In genomic region chr9:128034821-128035764, GRCh38 we compare ENCODE assay signal across 8 cellular contexts. TPM values are rescaled to one million over a fixed set of nuclear protein-coding genes. Genes with fewer than 3 reads are reported as not detected.
DNase-seq lines count a peak whose midpoint lies in the region; ATAC-seq, FAIRE-seq and TF ChIP-seq lines count a peak whose summit lies in the region.

No MANE protein-coding gene starts in this region.

- peaks cover 42% of the 10 kb centered on the region for H3K4me1 ChIP-seq in GM12878 (ENCODE audit: control insufficient read depth, insufficient read depth, low read length)

- FAIRE-seq in H54 (lab: Jason Lieb, UNC): peak; percentile 89
- peak; percentile 93 for FAIRE-seq in GM12878 (lab: Jason Lieb, UNC)

- TF ChIP-seq RAD21 in GM12878 (IDR thresholded peaks at IDR 0.05; ENCODE audit: insufficient read depth, low read depth, low read length): peak; percentile 98

- no peak overlapping the region for H3K9ac ChIP-seq in GM12878 (ENCODE audit: control insufficient read depth, insufficient read depth, low read length)

- no peaks in the 10 kb centered on the region for H3K79me2 ChIP-seq in GM12878 (ENCODE audit: control insufficient read depth, insufficient read depth, low read length)

- no peak overlapping the region for H3K27ac ChIP-seq in GM12878 (ENCODE audit: control insufficient read depth, insufficient read depth)

- peak overlapping the region; percentile 45 for H2AFZ ChIP-seq in GM12878 (ENCODE audit: control insufficient read depth, low read depth, low read length)

- peak; percentile 82 to 91 (median 91); a peak in 5 of 6 replicates for TF ChIP-seq CTCF in GM12878 (IDR thresholded peaks at IDR 0.05 in 2 of 3, conservative IDR thresholded peaks at IDR 0.05 in 1 of 3; ENCODE audit: control insufficient read depth in 2 of 3, extremely low read depth in 1 of 3, insufficient read depth in 1 of 3, low read depth in 3 of 3, low read length in 3 of 3)

- SMC1A ChIA-PET in GM12878 (lab: Charles Lee; ENCODE audit: uncharacterized antibody, unreplicated experiment): interaction anchor here (0.6 to 8.2 kb wide), 24 partner anchors 9 to 165 kb away, joined by 3 to 96 read pairs (median 6); partner anchors contain the start of genes EEIG1 and NAIF1

- intact Hi-C loops in GM12878 (cut with micrococcal nuclease; ENCODE audit: unreplicated experiment) (loop anchor here (1.0 kb wide), 3 partner anchors 65 to 92 kb away; no protein-coding TSS in a partner anchor), sciatic nerve (cut with DNase I) (loop anchor here (5.0 to 10.0 kb wide), 2 partner anchors 50 to 93 kb away; partner anchors contain the start of gene EEIG1)

- DNase-seq in COLO829 (ENCODE audit: low spot score): peak; percentile 96
- DNase-seq in H54 (ENCODE audit: insufficient read length, low spot score): peak; percentile 94
- DNase-seq in NCI-H2081 treated with DMSO at 0.1 percent for 48 hours (lab: John Stamatoyannopoulos, UW): peak; percentile 40
- DNase-seq in T-helper 9 cell: peak; percentile 43
- DNase-seq in GM12878 (ENCODE audit: low read depth, low spot score): peak; percentile 60
- DNase-seq in hepatic stellate cell (ENCODE audit: low spot score): peak; percentile 87
- DNase-seq in sciatic nerve (ENCODE audit: low spot score): peak; percentile 79

- POLR2A ChIA-PET in GM12878 (lab: Charles Lee): interaction anchor here (0.5 to 2.1 kb wide), 5 partner anchors 12 to 665 kb away, joined by 3 to 10 read pairs (median 3); partner anchors contain the start of gene DPM2

- H3K4me2 ChIP-seq in GM12878 (ENCODE audit: control insufficient read depth, insufficient read depth): no peak overlapping the region

- no peak for TF ChIP-seq EP300 in GM12878 (IDR thresholded peaks at IDR 0.05; ENCODE audit: borderline replicate concordance in 1 of 2, control insufficient read depth in 1 of 2, low read depth in 2 of 2, low read length in 2 of 2)

- no peaks in the 10 kb centered on the region for H4K20me1 ChIP-seq in GM12878 (ENCODE audit: control insufficient read depth, insufficient read depth)

- CTCF ChIA-PET in GM12878 (lab: Yijun Ruan, JAX): interaction anchor here (0.5 to 17.1 kb wide), 49 partner anchors 9 to 420 kb away, joined by 3 to 332 read pairs (median 5); partner anchors contain the start of genes EEIG1, NAIF1, PIP5KL1 and ST6GALNAC4

- 20% methylated on average over 8 of the region's 8 CpGs for WGBS in GM12878 (ENCODE audit: insufficient coverage, insufficient replicate concordance, low lambda C conversion rate, missing lambda C conversion rate)

- H3K4me3 ChIP-seq in GM12878: no peak overlapping the region

- TF ChIP-seq POLR2A in H54 (IDR thresholded peaks at IDR 0.05; ENCODE audit: low read depth, low read length): no peak
- TF ChIP-seq POLR2A in GM12878 (IDR thresholded peaks at IDR 0.05; ENCODE audit: low read depth, low read length): no peak

- ATAC-seq in GM12878 (peak; percentile 82), sciatic nerve (peak; percentile 96), HG02610 (IDR thresholded peaks at IDR 0.05; ENCODE audit: unreplicated experiment) (no peak)

- H3K36me3 ChIP-seq in GM12878 (ENCODE audit: control insufficient read depth in 2 of 2, insufficient read depth in 2 of 2, low read length in 1 of 2): no peaks in the 10 kb centered on the region

- no peaks in the 10 kb centered on the region; the same call in 2 of the 3 replicates for H3K9me3 ChIP-seq in GM12878 (replicated peaks; ENCODE audit: control insufficient read depth, insufficient read depth, low read length)

- in situ Hi-C loops in GM12878 (cut with MboI): loop anchor here (10.0 kb wide), 1 partner anchor 70 kb away; no protein-coding TSS in a partner anchor

- H3K27me3 ChIP-seq in GM12878 (replicated peaks in 1 of 2; ENCODE audit: control insufficient read depth in 2 of 2, insufficient read depth in 2 of 2, low read length in 1 of 2): no peaks in the 10 kb centered on the region

- BruUV-seq in GM12878 (replicated peaks; lab: Mats Ljungman, UMichigan): no TSS peak

- RAD21 ChIA-PET in GM12878 (lab: Charles Lee; ENCODE audit: unreplicated experiment): interaction anchor here (0.6 to 7.7 kb wide), 28 partner anchors 9 to 300 kb away, joined by 3 to 83 read pairs (median 4); partner anchors contain the start of genes NAIF1, SLC25A25 and TOR2A

TF ChIP-seq in GM12878, 131 proteins besides CTCF, POLR2A, EP300 and RAD21 (continues in another document):
- TF ChIP-seq BHLHE40 (IDR thresholded peaks at IDR 0.05; ENCODE audit: borderline replicate concordance in 1 of 2, low read depth in 2 of 2, low read length in 1 of 2) (peak in 1 of 2 experiments; percentile 16; a peak in 1 of 4 replicates), POU2F2 (IDR thresholded peaks at IDR 0.05; ENCODE audit: borderline replicate concordance, low read depth, low read length) (peak; percentile 35; the same call in 1 of the 3 replicates), MEF2B (IDR thresholded peaks at IDR 0.05; ENCODE audit: partially characterized antibody, poor library complexity, severe bottlenecking) (no peak), WRNIP1 (IDR thresholded peaks at IDR 0.05; ENCODE audit: borderline replicate concordance, low read depth, low read length) (no peak), LARP7 (IDR thresholded peaks at IDR 0.05) (no peak), POLR2AphosphoS5 (IDR thresholded peaks at IDR 0.05; ENCODE audit: low read length) (no peak), CBX3 (IDR thresholded peaks at IDR 0.05; ENCODE audit: borderline replicate concordance, low read depth) (no peak), PAX5 (IDR thresholded peaks at IDR 0.05; ENCODE audit: borderline replicate concordance, low read depth, low read length) (no peak), SMC3 (IDR thresholded peaks at IDR 0.05; ENCODE audit: borderline replicate concordance, low read length) (peak; percentile 93), ZNF622 (IDR thresholded peaks at IDR 0.05) (no peak)

RNA-seq across cellular contexts. Expression of gene NAIF1, which starts 32.0 kb away (rescaled TPM):
- 8.3 and 10.0 TPM in 2 replicates for total RNA-seq in GM12878 (2013; cell fraction: nucleolus; rRNA removed)
- 10.7 and 14.2 TPM in 2 replicates for total RNA-seq in GM12878 (2014; rRNA removed)
- 6.3 and 6.4 TPM in 2 replicates for total RNA-seq in GM12878 (2014; rRNA removed; fragmentation: Illumina TruSeq; extraction: Trizol)
- 8.6 and 10.3 TPM in 2 replicates for total RNA-seq in GM12878 (2021)
- 4.5 TPM for polyA plus RNA-seq in GM12878 (2011; ENCODE audit: low read depth)
- 6.1 and 9.4 TPM in 2 replicates for polyA plus RNA-seq in GM12878 (2011; rRNA removed)
- polyA plus RNA-seq in GM12878 (2011; cell fraction: cytosol; rRNA removed): 12.1 and 15.0 TPM in 2 replicates
- polyA plus RNA-seq in GM12878 (2011; cell fraction: nucleus; rRNA removed): 5.9 and 7.8 TPM in 2 replicates
- polyA plus RNA-seq in GM12878 (2012): 8.4 and 9.3 TPM in 2 replicates
- polyA plus RNA-seq in GM12878 (2014; fragmentation: Illumina TruSeq; extraction: Trizol): 5.2 and 6.2 TPM in 2 replicates
- 1 to 10 TPM; 2.4 to 5.2 TPM for polyA plus RNA-seq in GM12878 (2014; fragmentation: Nextera tagmentation; extraction: Ambion mirVana)
- 8.5 and 9.3 TPM in 2 replicates for polyA plus RNA-seq in GM12878 (2014; rRNA removed)
- polyA plus RNA-seq in GM12878 (2016; fragmentation: Nextera tagmentation; extraction: Ambion mirVana): 1 to 10 TPM; 5.0 to 7.9 TPM
- polyA minus RNA-seq in GM12878 (2011; rRNA and poly(A)+ RNA removed): 11.7 and 16.2 TPM in 2 replicates
- polyA minus RNA-seq in GM12878 (2011; cell fraction: cytosol; rRNA and poly(A)+ RNA removed): 6.7 and 10.7 TPM in 2 replicates
- polyA minus RNA-seq in GM12878 (2011; cell fraction: nucleus; rRNA and poly(A)+ RNA removed): 1.8 and 5.3 TPM in 2 replicates
- 7.8 TPM for total RNA-seq in sciatic nerve

RNA-seq across cellular contexts. Expression of gene SLC25A25, which starts 32.9 kb away (rescaled TPM):
- 21.3 and 21.7 TPM in 2 replicates for total RNA-seq in GM12878 (2013; cell fraction: nucleolus; rRNA removed)
- total RNA-seq in GM12878 (2014; rRNA removed) (17.1 and 17.5 TPM in 2 replicates), GM12878 (2014; rRNA removed; fragmentation: Illumina TruSeq; extraction: Trizol) (10.1 and 10.2 TPM in 2 replicates), GM12878 (2021) (14.3 and 15.7 TPM in 2 replicates), sciatic nerve (21.0 TPM)
- polyA plus RNA-seq in GM12878 (2011; ENCODE audit: low read depth): 3.3 TPM
- polyA plus RNA-seq in GM12878 (2011; rRNA removed) (5.9 and 8.2 TPM in 2 replicates), GM12878 (2014; fragmentation: Illumina TruSeq; extraction: Trizol) (3.2 and 6.6 TPM in 2 replicates), GM12878 (2014; fragmentation: Nextera tagmentation; extraction: Ambion mirVana) (under 1 TPM in 1 of 2 experiments, not detected in 1; 0.04 TPM), GM12878 (2014; rRNA removed) (12.4 and 13.4 TPM in 2 replicates), GM12878 (2016; fragmentation: Nextera tagmentation; extraction: Ambion mirVana) (10 to 100 TPM; 12.4 to 13.6 TPM)
- polyA plus RNA-seq in GM12878 (2011; cell fraction: cytosol; rRNA removed): 6.2 and 8.2 TPM in 2 replicates
- 10.2 and 14.8 TPM in 2 replicates for polyA plus RNA-seq in GM12878 (2011; cell fraction: nucleus; rRNA removed)
- polyA plus RNA-seq in GM12878 (2012): 7.6 and 8.5 TPM in 2 replicates
- 5.6 and 9.7 TPM in 2 replicates for polyA minus RNA-seq in GM12878 (2011; rRNA and poly(A)+ RNA removed)
- 3.7 and 5.5 TPM in 2 replicates for polyA minus RNA-seq in GM12878 (2011; cell fraction: cytosol; rRNA and poly(A)+ RNA removed)
- 3.9 and 5.6 TPM in 2 replicates for polyA minus RNA-seq in GM12878 (2011; cell fraction: nucleus; rRNA and poly(A)+ RNA removed)

RNA-seq across cellular contexts. Expression of gene EEIG1, which starts 54.3 kb away (rescaled TPM):
- 23.5 and 27.2 TPM in 2 replicates for total RNA-seq in GM12878 (2013; cell fraction: nucleolus; rRNA removed)
- total RNA-seq in GM12878 (2014; rRNA removed) (7.4 TPM in 2 replicates), GM12878 (2014; rRNA removed; fragmentation: Illumina TruSeq; extraction: Trizol) (8.5 and 9.5 TPM in 2 replicates), GM12878 (2021) (69.7 and 75.9 TPM in 2 replicates), sciatic nerve (96.8 TPM)
- polyA plus RNA-seq in GM12878 (2011; ENCODE audit: low read depth): 116 TPM
- polyA plus RNA-seq in GM12878 (2011; rRNA removed) (3.3 and 6.6 TPM in 2 replicates), GM12878 (2014; fragmentation: Illumina TruSeq; extraction: Trizol) (7.2 and 16.9 TPM in 2 replicates), GM12878 (2014; fragmentation: Nextera tagmentation; extraction: Ambion mirVana) (1 to 10 TPM; 1.2 to 2.7 TPM), GM12878 (2014; rRNA removed) (20.7 and 21.5 TPM in 2 replicates), GM12878 (2016; fragmentation: Nextera tagmentation; extraction: Ambion mirVana) (10 to 100 TPM in 1 of 2 experiments, 1 to 10 TPM in 1; 8.5 to 12.9 TPM)
- polyA plus RNA-seq in GM12878 (2011; cell fraction: cytosol; rRNA removed): 10.5 and 12.0 TPM in 2 replicates
- polyA plus RNA-seq in GM12878 (2011; cell fraction: nucleus; rRNA removed): 13.2 and 14.7 TPM in 2 replicates
- polyA plus RNA-seq in GM12878 (2012): 61.5 and 83.9 TPM in 2 replicates
- polyA minus RNA-seq in GM12878 (2011; rRNA and poly(A)+ RNA removed): 2.9 and 6.1 TPM in 2 replicates
- 4.0 and 8.6 TPM in 2 replicates for polyA minus RNA-seq in GM12878 (2011; cell fraction: cytosol; rRNA and poly(A)+ RNA removed)
- polyA minus RNA-seq in GM12878 (2011; cell fraction: nucleus; rRNA and poly(A)+ RNA removed): 2.8 and 6.3 TPM in 2 replicates

Comparison
In these comparisons a context has a peak if more than half of its experiments do, and no peak if none do; other contexts are left out.
1. DNase-seq: peak in every context shown above with its lines; median percentile 96 in COLO829; 94 in H54; 87 in hepatic stellate cell; 79 in sciatic nerve; 60 in GM12878; 43 in T-helper 9 cell; 40 in NCI-H2081 treated with DMSO at 0.1 percent for 48 hours.